In the genomic region with DNA sequence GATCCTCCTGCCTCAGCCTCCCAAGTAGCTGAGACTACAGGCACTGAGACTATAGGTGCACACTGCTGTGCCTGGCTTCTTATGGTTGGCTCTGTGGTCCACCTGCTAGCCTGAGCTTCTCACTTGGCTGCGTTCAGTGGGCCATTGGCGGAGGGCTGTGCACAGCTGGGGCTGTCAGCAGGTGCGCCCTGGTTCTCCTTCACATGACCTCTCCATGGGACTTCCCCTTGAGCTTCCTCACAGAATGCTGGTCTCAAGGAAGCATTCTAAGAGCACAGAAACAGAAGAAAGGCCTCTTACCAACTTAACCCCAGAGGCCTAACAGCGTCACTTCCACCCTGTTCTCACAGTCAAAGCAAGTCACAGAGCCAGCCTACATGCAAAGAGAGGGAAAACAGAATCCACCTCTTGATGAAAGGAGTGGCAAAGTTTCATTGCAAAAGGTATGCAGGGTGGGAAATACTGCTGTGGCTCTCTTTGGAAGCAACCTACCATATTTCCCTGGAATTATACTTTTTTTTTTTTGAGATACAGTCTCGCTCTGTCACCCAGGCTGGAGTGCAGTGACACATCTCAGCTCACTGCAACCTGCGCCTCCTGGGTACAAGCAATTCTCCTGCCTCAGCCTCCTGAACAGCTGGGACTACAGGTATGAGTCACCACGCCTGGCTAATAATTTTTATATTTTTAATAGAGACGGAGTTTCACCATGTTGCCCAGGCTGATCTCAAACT, we compare ENCODE assay signal across 1 cellular context.
TF ChIP-seq lines count a peak whose summit lies in the region.

No MANE protein-coding gene starts in this region.

TF ChIP-seq in GM23338, 12 proteins besides CTCF, POLR2A, EP300 and RAD21:
- TF ChIP-seq, protein P1, sequence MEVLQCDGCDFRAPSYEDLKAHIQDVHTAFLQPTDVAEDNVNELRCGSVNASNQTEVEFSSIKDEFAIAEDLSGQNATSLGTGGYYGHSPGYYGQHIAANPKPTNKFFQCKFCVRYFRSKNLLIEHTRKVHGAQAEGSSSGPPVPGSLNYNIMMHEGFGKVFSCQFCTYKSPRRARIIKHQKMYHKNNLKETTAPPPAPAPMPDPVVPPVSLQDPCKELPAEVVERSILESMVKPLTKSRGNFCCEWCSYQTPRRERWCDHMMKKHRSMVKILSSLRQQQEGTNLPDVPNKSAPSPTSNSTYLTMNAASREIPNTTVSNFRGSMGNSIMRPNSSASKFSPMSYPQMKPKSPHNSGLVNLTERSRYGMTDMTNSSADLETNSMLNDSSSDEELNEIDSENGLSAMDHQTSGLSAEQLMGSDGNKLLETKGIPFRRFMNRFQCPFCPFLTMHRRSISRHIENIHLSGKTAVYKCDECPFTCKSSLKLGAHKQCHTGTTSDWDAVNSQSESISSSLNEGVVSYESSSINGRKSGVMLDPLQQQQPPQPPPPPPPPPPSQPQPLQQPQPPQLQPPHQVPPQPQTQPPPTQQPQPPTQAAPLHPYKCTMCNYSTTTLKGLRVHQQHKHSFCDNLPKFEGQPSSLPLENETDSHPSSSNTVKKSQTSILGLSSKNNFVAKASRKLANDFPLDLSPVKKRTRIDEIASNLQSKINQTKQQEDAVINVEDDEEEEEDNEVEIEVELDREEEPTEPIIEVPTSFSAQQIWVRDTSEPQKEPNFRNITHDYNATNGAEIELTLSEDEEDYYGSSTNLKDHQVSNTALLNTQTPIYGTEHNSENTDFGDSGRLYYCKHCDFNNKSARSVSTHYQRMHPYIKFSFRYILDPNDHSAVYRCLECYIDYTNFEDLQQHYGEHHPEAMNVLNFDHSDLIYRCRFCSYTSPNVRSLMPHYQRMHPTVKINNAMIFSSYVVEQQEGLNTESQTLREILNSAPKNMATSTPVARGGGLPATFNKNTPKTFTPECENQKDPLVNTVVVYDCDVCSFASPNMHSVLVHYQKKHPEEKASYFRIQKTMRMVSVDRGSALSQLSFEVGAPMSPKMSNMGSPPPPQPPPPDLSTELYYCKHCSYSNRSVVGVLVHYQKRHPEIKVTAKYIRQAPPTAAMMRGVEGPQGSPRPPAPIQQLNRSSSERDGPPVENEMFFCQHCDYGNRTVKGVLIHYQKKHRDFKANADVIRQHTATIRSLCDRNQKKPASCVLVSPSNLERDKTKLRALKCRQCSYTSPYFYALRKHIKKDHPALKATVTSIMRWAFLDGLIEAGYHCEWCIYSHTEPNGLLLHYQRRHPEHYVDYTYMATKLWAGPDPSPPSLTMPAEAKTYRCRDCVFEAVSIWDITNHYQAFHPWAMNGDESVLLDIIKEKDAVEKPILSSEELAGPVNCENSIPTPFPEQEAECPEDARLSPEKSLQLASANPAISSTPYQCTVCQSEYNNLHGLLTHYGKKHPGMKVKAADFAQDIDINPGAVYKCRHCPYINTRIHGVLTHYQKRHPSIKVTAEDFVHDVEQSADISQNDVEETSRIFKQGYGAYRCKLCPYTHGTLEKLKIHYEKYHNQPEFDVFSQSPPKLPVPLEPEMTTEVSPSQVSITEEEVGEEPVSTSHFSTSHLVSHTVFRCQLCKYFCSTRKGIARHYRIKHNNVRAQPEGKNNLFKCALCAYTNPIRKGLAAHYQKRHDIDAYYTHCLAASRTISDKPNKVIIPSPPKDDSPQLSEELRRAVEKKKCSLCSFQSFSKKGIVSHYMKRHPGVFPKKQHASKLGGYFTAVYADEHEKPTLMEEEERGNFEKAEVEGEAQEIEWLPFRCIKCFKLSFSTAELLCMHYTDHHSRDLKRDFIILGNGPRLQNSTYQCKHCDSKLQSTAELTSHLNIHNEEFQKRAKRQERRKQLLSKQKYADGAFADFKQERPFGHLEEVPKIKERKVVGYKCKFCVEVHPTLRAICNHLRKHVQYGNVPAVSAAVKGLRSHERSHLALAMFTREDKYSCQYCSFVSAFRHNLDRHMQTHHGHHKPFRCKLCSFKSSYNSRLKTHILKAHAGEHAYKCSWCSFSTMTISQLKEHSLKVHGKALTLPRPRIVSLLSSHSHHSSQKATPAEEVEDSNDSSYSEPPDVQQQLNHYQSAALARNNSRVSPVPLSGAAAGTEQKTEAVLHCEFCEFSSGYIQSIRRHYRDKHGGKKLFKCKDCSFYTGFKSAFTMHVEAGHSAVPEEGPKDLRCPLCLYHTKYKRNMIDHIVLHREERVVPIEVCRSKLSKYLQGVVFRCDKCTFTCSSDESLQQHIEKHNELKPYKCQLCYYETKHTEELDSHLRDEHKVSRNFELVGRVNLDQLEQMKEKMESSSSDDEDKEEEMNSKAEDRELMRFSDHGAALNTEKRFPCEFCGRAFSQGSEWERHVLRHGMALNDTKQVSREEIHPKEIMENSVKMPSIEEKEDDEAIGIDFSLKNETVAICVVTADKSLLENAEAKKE (CRISPR knock-in tag; IDR thresholded peaks at IDR 0.05): no peak
- TF ChIP-seq EZH2phosphoT487 (IDR thresholded peaks at IDR 0.05; ENCODE audit: unreplicated experiment): no peak
- no peak for TF ChIP-seq REST (IDR thresholded peaks at IDR 0.05; ENCODE audit: unreplicated experiment)
- no peak for TF ChIP-seq POLR2AphosphoS5 (IDR thresholded peaks at IDR 0.05; ENCODE audit: low read depth)
- no peak for TF ChIP-seq ZNF331 (CRISPR knock-in tag; IDR thresholded peaks at IDR 0.05; ENCODE audit: low read depth)
- TF ChIP-seq NANOG (IDR thresholded peaks at IDR 0.05; ENCODE audit: borderline replicate concordance): no peak
- TF ChIP-seq ETS1 (IDR thresholded peaks at IDR 0.05): no peak
- TF ChIP-seq EZH2 (IDR thresholded peaks at IDR 0.05; ENCODE audit: low read depth, unreplicated experiment): no peak
- TF ChIP-seq JUNB (IDR thresholded peaks at IDR 0.05; ENCODE audit: unreplicated experiment): no peak
- TF ChIP-seq STAT1 (IDR thresholded peaks at IDR 0.05; ENCODE audit: unreplicated experiment): no peak
- no peak for TF ChIP-seq CREB1 (CRISPR knock-in tag; IDR thresholded peaks at IDR 0.05; ENCODE audit: low read depth)
- TF ChIP-seq ZNF114 (CRISPR knock-in tag; IDR thresholded peaks at IDR 0.05): no peak
TF ChIP-seq in GM23338: peak in this region for 0.
